In the genomic region with DNA sequence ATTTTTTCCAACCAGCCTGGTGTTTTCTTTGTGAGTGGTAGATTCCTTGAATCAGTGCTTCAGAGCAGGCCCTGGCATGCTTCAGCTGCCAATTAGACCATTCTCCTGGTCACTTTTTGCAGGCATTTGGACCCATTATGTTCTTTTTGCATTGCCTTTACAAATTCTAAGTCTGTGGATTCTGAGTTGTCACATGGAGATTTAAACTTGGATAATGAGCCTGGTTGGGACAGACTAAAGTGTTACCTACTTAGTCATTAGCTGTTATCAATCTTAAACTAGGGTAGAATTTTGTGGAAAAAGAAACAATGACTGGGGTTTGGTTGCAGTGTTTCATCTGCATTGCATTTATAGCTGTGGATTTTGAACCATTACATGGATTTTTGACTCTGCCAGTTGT, we compare ENCODE assay signal across 19 cellular contexts. TPM values are rescaled to one million over a fixed set of nuclear protein-coding genes. Genes with fewer than 3 reads are reported as not detected.
DNase-seq lines count a peak whose midpoint lies in the region; ATAC-seq, FAIRE-seq and TF ChIP-seq lines count a peak whose summit lies in the region.
"Had no signal": no experiment of that assay in that cellular context is flagged by ENCODE, and none has a peak within 500 bp of the region (broad histone marks: within the 10 kb centered on the region; RNA-seq: fewer than 3 reads in every experiment).

No MANE protein-coding gene starts in this region.

- H3K4me1 ChIP-seq in GM23248 (ENCODE audit: insufficient read depth), result no peaks in the 10 kb centered on the region
- H3K4me1 ChIP-seq in keratinocyte (ENCODE audit: control insufficient read depth, extremely low read depth, insufficient read depth, low read length), result peaks cover 8% of the 10 kb centered on the region
- peaks cover 0 to 67% (median 0%) of the 10 kb centered on the region in 3 donors for H3K4me1 ChIP-seq in gastroesophageal sphincter
- H3K4me1 ChIP-seq: A549, BLaER1 had no signal

- H4K20me1 ChIP-seq in GM23248 (ENCODE audit: insufficient read depth) (no peaks in the 10 kb centered on the region), keratinocyte (ENCODE audit: control insufficient read depth, extremely low read depth, insufficient read depth, low read length) (no peaks in the 10 kb centered on the region)
- H4K20me1 ChIP-seq: BLaER1 had no signal

- no peak overlapping the region for H3K27ac Mint-ChIP-seq in naive thymus-derived CD8-positive, alpha-beta T cell
- H3K27ac Mint-ChIP-seq: CD4-positive, alpha-beta memory T cell had no signal

- H2AFZ ChIP-seq in GM23248 (no peak overlapping the region), keratinocyte (ENCODE audit: control insufficient read depth, low read length) (no peak overlapping the region)

- no peaks in the 10 kb centered on the region for H3K9me3 Mint-ChIP-seq in naive thymus-derived CD8-positive, alpha-beta T cell
- H3K9me3 Mint-ChIP-seq: CD4-positive, alpha-beta memory T cell had no signal

- H3K27ac ChIP-seq in GM23248 (no peak overlapping the region), caudate nucleus (ENCODE audit: low read depth, low read length) (peak overlapping the region; percentile 33), keratinocyte (ENCODE audit: control insufficient read depth, insufficient read depth, low read length) (no peak overlapping the region), gastroesophageal sphincter (no peak overlapping the region)
- H3K27ac ChIP-seq: A549, BLaER1 had no signal

- H3K4me2 ChIP-seq in GM23248 (ENCODE audit: unreplicated experiment) (no peak overlapping the region), keratinocyte (ENCODE audit: control insufficient read depth, extremely low read depth, insufficient read depth, low read depth, low read length) (no peak overlapping the region)
- H3K4me2 ChIP-seq: A549, BLaER1 had no signal

- no peaks in the 10 kb centered on the region for H3K36me3 Mint-ChIP-seq in naive thymus-derived CD8-positive, alpha-beta T cell
- H3K36me3 Mint-ChIP-seq: CD4-positive, alpha-beta memory T cell had no signal

- no peaks in the 10 kb centered on the region for H3K4me1 Mint-ChIP-seq in naive thymus-derived CD8-positive, alpha-beta T cell
- H3K4me1 Mint-ChIP-seq: CD4-positive, alpha-beta memory T cell had no signal

- POLR2A ChIA-PET in naive thymus-derived CD8-positive, alpha-beta T cell (lab: Charles Lee), result no interaction called here

- TF ChIP-seq POLR2A in gastroesophageal sphincter (IDR thresholded peaks at IDR 0.05), result no peak

- H3K79me2 ChIP-seq in GM23248 (ENCODE audit: insufficient read depth) (no peaks in the 10 kb centered on the region), keratinocyte (ENCODE audit: control insufficient read depth, insufficient read depth, low read length) (no peaks in the 10 kb centered on the region)

- H3K9me1 ChIP-seq in keratinocyte (ENCODE audit: control insufficient read depth, extremely low read depth, insufficient read depth, low read length), result no peaks in the 10 kb centered on the region

- peak; percentile 17 for FAIRE-seq in keratinocyte (lab: Jason Lieb, UNC)
- FAIRE-seq: A549, GM19239, RCC 7860 had no signal

- no peaks in the 10 kb centered on the region for H3K9me2 ChIP-seq in GM23248 (ENCODE audit: insufficient read depth)

- no peaks in the 10 kb centered on the region for H3K27me3 ChIP-seq in GM23248 (replicated peaks; ENCODE audit: insufficient read depth)
- no peaks in the 10 kb centered on the region for H3K27me3 ChIP-seq in keratinocyte (ENCODE audit: control insufficient read depth, extremely low read depth, insufficient read depth, low read length)
- H3K27me3 ChIP-seq in gastroesophageal sphincter, result no peaks in the 10 kb centered on the region
- H3K27me3 ChIP-seq: BLaER1 had no signal

- no peaks in the 10 kb centered on the region for H3F3A ChIP-seq in GM23248 (ENCODE audit: insufficient read depth)

- DNase-seq in GM23248, result peak; percentile 1
- DNase-seq in caudate nucleus (lab: John Stamatoyannopoulos, UW), result peak in 1 of 61 donors; percentile 20
- no peak for DNase-seq in keratinocyte (ENCODE audit: low read depth, low spot score)
- DNase-seq in effector CD4-positive, alpha-beta T cell, result no peak
- DNase-seq in naive thymus-derived CD8-positive, alpha-beta T cell, result no peak
- DNase-seq: Calu3; CD4-positive, alpha-beta memory T cell; GF-D8; GOT3; NCI-H1105; NCI-H2081 treated with DMSO at 0.1 percent for 48 hours; Right ventricle myocardium superior had no signal

- TF ChIP-seq CTCF in keratinocyte (optimal IDR thresholded peaks at IDR 0.05 in 1 of 3, IDR thresholded peaks at IDR 0.05 in 1 of 3, conservative IDR thresholded peaks at IDR 0.05 in 1 of 3; ENCODE audit: extremely low read depth in 1 of 3, insufficient read depth in 2 of 3, low read length in 3 of 3), result no peak
- TF ChIP-seq CTCF in gastroesophageal sphincter (IDR thresholded peaks at IDR 0.05), result no peak

- H3K4me3 ChIP-seq in GM23248 (no peak overlapping the region), keratinocyte (ENCODE audit: control insufficient read depth in 2 of 3, extremely low read depth in 1 of 3, insufficient read depth in 2 of 3, low read depth in 1 of 3, low read length in 3 of 3) (no peak overlapping the region), gastroesophageal sphincter (no peak overlapping the region)
- H3K4me3 ChIP-seq: A549, BLaER1 had no signal

- H3K9ac ChIP-seq in GM23248 (no peak overlapping the region), keratinocyte (ENCODE audit: control insufficient read depth, extremely low read depth, insufficient read depth, low read length) (no peak overlapping the region)
- H3K9ac ChIP-seq: BLaER1 had no signal

- H3K27me3 Mint-ChIP-seq in naive thymus-derived CD8-positive, alpha-beta T cell, result peaks cover 2 to 10% (median 5%) of the 10 kb centered on the region in 5 donors

- dilution Hi-C loops in keratinocyte (cut with MboI; ENCODE audit: extremely low pct_ligation_motif_present, low sequenced_read_pairs), result no loop called here

- ATAC-seq in SK-N-SH treated with all-trans-retinoic acid at 6 μM for 48 hours (peak; percentile 59; the same call in 2 of the 3 replicates), esophagus mucosa (no peak), gastroesophageal sphincter (no peak)
- no peak for ATAC-seq in naive thymus-derived CD8-positive, alpha-beta T cell
- ATAC-seq: A549 had no signal

- H3K36me3 ChIP-seq in GM23248 (ENCODE audit: low read depth) (no peaks in the 10 kb centered on the region), keratinocyte (ENCODE audit: control insufficient read depth in 2 of 2, extremely low read depth in 1 of 2, insufficient read depth in 2 of 2, low read length in 2 of 2) (no peaks in the 10 kb centered on the region), gastroesophageal sphincter (no peaks in the 10 kb centered on the region)
- H3K36me3 ChIP-seq: BLaER1 had no signal

- TF ChIP-seq EP300 in gastroesophageal sphincter (IDR thresholded peaks at IDR 0.05), result no peak

- H3K4me3 Mint-ChIP-seq in naive thymus-derived CD8-positive, alpha-beta T cell, result no peak overlapping the region
- H3K4me3 Mint-ChIP-seq: CD4-positive, alpha-beta memory T cell had no signal

- H3K9me3 ChIP-seq in GM23248 (ENCODE audit: low read depth), result no peaks in the 10 kb centered on the region
- no peaks in the 10 kb centered on the region for H3K9me3 ChIP-seq in keratinocyte (ENCODE audit: control insufficient read depth, low read depth, low read length)
- no peaks in the 10 kb centered on the region for H3K9me3 ChIP-seq in gastroesophageal sphincter
- H3K9me3 ChIP-seq: A549, BLaER1 had no signal

- in situ Hi-C loops in GM23248 (cut with MboI), result no loop called here

TF ChIP-seq in SK-N-SH treated with all-trans-retinoic acid at 6 μM for 48 hours, 23 proteins besides CTCF, POLR2A, EP300 and RAD21:
- no peak for TF ChIP-seq ZNF8 (CRISPR knock-in tag; IDR thresholded peaks at IDR 0.05)
- TF ChIP-seq ESRRG (CRISPR knock-in tag; IDR thresholded peaks at IDR 0.05), result no peak
- TF ChIP-seq RARB (CRISPR knock-in tag; IDR thresholded peaks at IDR 0.05), result no peak
- TF ChIP-seq, protein P1, sequence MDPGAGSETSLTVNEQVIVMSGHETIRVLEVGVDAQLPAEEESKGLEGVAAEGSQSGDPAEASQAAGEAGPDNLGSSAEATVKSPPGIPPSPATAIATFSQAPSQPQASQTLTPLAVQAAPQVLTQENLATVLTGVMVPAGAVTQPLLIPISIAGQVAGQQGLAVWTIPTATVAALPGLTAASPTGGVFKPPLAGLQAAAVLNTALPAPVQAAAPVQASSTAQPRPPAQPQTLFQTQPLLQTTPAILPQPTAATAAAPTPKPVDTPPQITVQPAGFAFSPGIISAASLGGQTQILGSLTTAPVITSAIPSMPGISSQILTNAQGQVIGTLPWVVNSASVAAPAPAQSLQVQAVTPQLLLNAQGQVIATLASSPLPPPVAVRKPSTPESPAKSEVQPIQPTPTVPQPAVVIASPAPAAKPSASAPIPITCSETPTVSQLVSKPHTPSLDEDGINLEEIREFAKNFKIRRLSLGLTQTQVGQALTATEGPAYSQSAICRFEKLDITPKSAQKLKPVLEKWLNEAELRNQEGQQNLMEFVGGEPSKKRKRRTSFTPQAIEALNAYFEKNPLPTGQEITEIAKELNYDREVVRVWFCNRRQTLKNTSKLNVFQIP (CRISPR knock-in tag; IDR thresholded peaks at IDR 0.05; ENCODE audit: borderline replicate concordance, low read depth), result no peak
- TF ChIP-seq ISL1 (CRISPR knock-in tag; IDR thresholded peaks at IDR 0.05), result peak; percentile 40
- TF ChIP-seq ZNF70 (CRISPR knock-in tag; IDR thresholded peaks at IDR 0.05), result no peak

RNA-seq across cellular contexts. Expression of a gene that starts 40.6 kb away (rescaled TPM):
- 0.63 and 0.65 TPM in 2 replicates for total RNA-seq in GM23248 (2014; rRNA removed; shearing (Covaris generic))
- polyA plus RNA-seq in GM23248 (2016; fragmentation: Nextera tagmentation; extraction: Ambion mirVana) (0.38 and 0.40 TPM in 2 replicates), keratinocyte (1.4 to 2.2 TPM (median 2.0 TPM) in 3 replicates)
- polyA plus RNA-seq in keratinocyte (2011; ENCODE audit: low read depth), result 0.90 TPM
- polyA plus RNA-seq in keratinocyte (2011; cell fraction: cytosol; rRNA removed), result 1.4 and 1.8 TPM in 2 replicates
- 4.7 and 5.5 TPM in 2 replicates for polyA plus RNA-seq in keratinocyte (2011; cell fraction: nucleus; rRNA removed)
- polyA plus RNA-seq in keratinocyte (2012; ENCODE audit: low replicate concordance), result 2.7 and 3.3 TPM in 2 replicates
- polyA minus RNA-seq in keratinocyte, result 1.3 to 3.7 TPM (median 3.3 TPM) in 3 replicates
- polyA minus RNA-seq in keratinocyte (2011; cell fraction: cytosol; rRNA and poly(A)+ RNA removed), result 1.3 TPM
- 4.2 and 6.3 TPM in 2 replicates for polyA minus RNA-seq in keratinocyte (2011; cell fraction: nucleus; rRNA and poly(A)+ RNA removed)
- under 1 TPM in 1 of 2 experiments, not detected in 1; 0.22 TPM for total RNA-seq in naive thymus-derived CD8-positive, alpha-beta T cell
- polyA plus RNA-seq in naive thymus-derived CD8-positive, alpha-beta T cell, result under 1 TPM in 2 of 3 donors, not detected in 1; 0.08 to 0.13 TPM
- total RNA-seq in esophagus mucosa (4.7 TPM), gastroesophageal sphincter (100 to 1,000 TPM in 3 of 4 donors, 10 to 100 TPM in 1; 79.3 to 154 (median 133) TPM)

Comparison
In these comparisons a context has a peak if more than half of its experiments do, and no peak if none do; other contexts are left out.
1. RNA of a gene that starts 40.6 kb away (total RNA-seq): 79.3 to 154 TPM in gastroesophageal sphincter; 4.7 TPM in esophagus mucosa (single experiment), 0.63 to 0.65 TPM in GM23248 and 0.22 TPM in naive thymus-derived CD8-positive, alpha-beta T cell; every median in the first group is over 10 times any median in the second.